Comparison of ENCODE assay signal across 8 cellular contexts in the genomic region with DNA sequence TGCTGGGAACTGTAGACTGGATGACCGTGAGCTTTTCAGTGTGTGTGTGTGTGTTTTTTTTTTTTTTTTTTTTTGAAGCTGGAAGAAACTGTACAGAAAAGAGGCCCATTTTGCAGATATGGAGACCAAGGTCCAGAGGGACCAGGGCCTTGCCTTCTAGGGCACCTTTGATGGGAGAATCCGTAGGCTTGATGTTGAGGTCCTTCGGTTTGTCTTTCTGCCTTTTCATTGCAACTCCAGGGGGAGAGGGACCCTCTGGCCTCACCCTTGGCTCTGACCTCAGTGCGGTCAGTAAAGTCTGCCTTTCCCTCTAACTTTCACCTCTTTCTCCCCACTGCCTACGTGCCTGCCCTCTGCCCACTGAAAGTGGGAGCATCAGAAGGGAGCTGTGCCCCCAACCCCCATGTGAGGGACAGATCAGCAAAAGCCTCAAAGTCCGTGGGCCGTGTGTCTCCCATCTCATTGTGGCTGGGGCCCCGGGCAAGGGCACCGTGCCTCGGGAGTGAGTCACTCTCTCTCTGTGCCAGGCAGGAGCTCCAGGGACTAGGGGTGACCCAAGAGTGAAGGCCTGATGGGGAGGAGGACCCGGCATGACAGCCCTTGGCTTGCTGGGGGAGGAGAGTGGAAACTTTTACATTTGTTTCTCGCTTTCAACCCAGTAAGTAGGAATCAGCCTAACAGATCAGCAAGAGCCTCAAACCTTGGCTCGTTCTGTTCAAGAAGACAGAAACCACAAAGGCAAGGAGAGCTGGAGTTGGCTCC.
A peak's percentile ranks its signal among the peaks of the same experiment; 100 is the strongest.
DNase-seq lines count a peak whose midpoint lies in the region; ATAC-seq and TF ChIP-seq lines count a peak whose summit lies in the region.

No MANE protein-coding gene starts in this region.

- H3K9me3 Mint-ChIP-seq in T-helper 2 cell treated with Interferon-gamma antibody and Interleukin-4, amounts not matched to agents 5 μg/mL and 100 μg/mL, for 36 hours: no peaks in the 10 kb centered on the region

- no peak overlapping the region for H3K4me3 ChIP-seq in fibroblast of lung (replicated peaks in 1 of 4; ENCODE audit: control extremely low read depth in 1 of 4, insufficient read depth in 1 of 4, low read depth in 3 of 4, low read length in 4 of 4)
- no peak overlapping the region for H3K4me3 ChIP-seq in smooth muscle cell
- no peak overlapping the region for H3K4me3 ChIP-seq in dorsolateral prefrontal cortex

- peaks cover 9% of the 10 kb centered on the region for H3K4me1 Mint-ChIP-seq in T-helper 2 cell treated with Interferon-gamma antibody and Interleukin-4, amounts not matched to agents 5 μg/mL and 100 μg/mL, for 36 hours (ENCODE audit: low read depth)

- H3K27ac ChIP-seq in fibroblast of lung (ENCODE audit: insufficient read depth, low read length): no peak overlapping the region
- H3K27ac ChIP-seq in smooth muscle cell (ENCODE audit: low read depth): peak overlapping the region; percentile 84
- H3K27ac ChIP-seq in dorsolateral prefrontal cortex: no peak overlapping the region

- no peaks in the 10 kb centered on the region for H3K27me3 Mint-ChIP-seq in T-helper 2 cell treated with Interferon-gamma antibody and Interleukin-4, amounts not matched to agents 5 μg/mL and 100 μg/mL, for 36 hours (ENCODE audit: low read depth)

- H3K4me1 ChIP-seq in fibroblast of lung (ENCODE audit: control insufficient read depth, extremely low read depth, insufficient read depth, low read length) (peaks cover 6% of the 10 kb centered on the region), smooth muscle cell (ENCODE audit: low read depth) (peaks cover 8% of the 10 kb centered on the region)

- no peak for ATAC-seq in GM19035 (IDR thresholded peaks at IDR 0.05; ENCODE audit: unreplicated experiment)
- no peak for ATAC-seq in GM19324 (IDR thresholded peaks at IDR 0.05; ENCODE audit: low FRiP score, unreplicated experiment)

- no peaks in the 10 kb centered on the region for H3K9me3 ChIP-seq in fibroblast of lung (ENCODE audit: control insufficient read depth, insufficient read depth, low read depth, low read length)
- H3K9me3 ChIP-seq in smooth muscle cell (replicated peaks; ENCODE audit: low read depth): no peaks in the 10 kb centered on the region

- no peak overlapping the region for H3K4me3 Mint-ChIP-seq in T-helper 2 cell treated with Interferon-gamma antibody and Interleukin-4, amounts not matched to agents 5 μg/mL and 100 μg/mL, for 36 hours

- TF ChIP-seq CTCF in fibroblast of lung (conservative IDR thresholded peaks at IDR 0.05 in 1 of 2, IDR thresholded peaks at IDR 0.05 in 1 of 2; ENCODE audit: low read depth in 1 of 2, low read length in 2 of 2): no peak
- no peak for TF ChIP-seq CTCF in smooth muscle cell (IDR thresholded peaks at IDR 0.05; ENCODE audit: borderline replicate concordance, insufficient read depth, poor library complexity, severe bottlenecking)
- TF ChIP-seq CTCF in dorsolateral prefrontal cortex (IDR thresholded peaks at IDR 0.05 in 54 of 56, conservative IDR thresholded peaks at IDR 0.05 in 2 of 56; ENCODE audit: low read depth in 1 of 56, partially characterized antibody in 56 of 56): no peak

- peaks cover 6% of the 10 kb centered on the region for H3F3A ChIP-seq in smooth muscle cell (ENCODE audit: low read depth)

- H3K27me3 ChIP-seq in fibroblast of lung (ENCODE audit: control insufficient read depth, insufficient read depth, low read length) (no peaks in the 10 kb centered on the region), smooth muscle cell (ENCODE audit: low read depth) (no peaks in the 10 kb centered on the region), dorsolateral prefrontal cortex (no peaks in the 10 kb centered on the region)

- no peaks in the 10 kb centered on the region for H4K20me1 ChIP-seq in fibroblast of lung (ENCODE audit: control insufficient read depth, extremely low read depth, insufficient read depth, low read length)
- peaks cover 98% of the 10 kb centered on the region for H4K20me1 ChIP-seq in smooth muscle cell (ENCODE audit: low read depth)

- intact Hi-C loops in dorsolateral prefrontal cortex (cut with DNase I): no loop called here

- WGBS in smooth muscle cell (ENCODE audit: low lambda C conversion rate): 29% methylated on average over 13 of the region's 13 CpGs

- H3K9ac ChIP-seq in fibroblast of lung (ENCODE audit: insufficient read depth, low read length) (no peak overlapping the region), smooth muscle cell (ENCODE audit: low read depth) (peak overlapping the region; percentile 39)

- no peaks in the 10 kb centered on the region for H3K79me2 ChIP-seq in fibroblast of lung (ENCODE audit: control insufficient read depth, insufficient read depth, low read length)
- peaks cover 71% of the 10 kb centered on the region for H3K79me2 ChIP-seq in smooth muscle cell (ENCODE audit: low read depth)

- DNase-seq in EH (ENCODE audit: low read depth): peak; percentile 88
- DNase-seq in T-helper 2 cell treated with Interferon-gamma antibody and Interleukin-4, amounts not matched to agents 5 μg/mL and 100 μg/mL, for 36 hours (ENCODE audit: low spot score): peak; percentile 84
- DNase-seq in fibroblast of lung (ENCODE audit: low read depth in 2 of 2): peak; percentile 61 to 73
- peak; percentile 36 for DNase-seq in smooth muscle cell (lab: John Stamatoyannopoulos, UW; ENCODE audit: unreplicated experiment)
- no peak for DNase-seq in effector CD8-positive, alpha-beta T cell (lab: John Stamatoyannopoulos, UW)
- no peak for DNase-seq in dorsolateral prefrontal cortex

- no peaks in the 10 kb centered on the region for H3K36me3 Mint-ChIP-seq in T-helper 2 cell treated with Interferon-gamma antibody and Interleukin-4, amounts not matched to agents 5 μg/mL and 100 μg/mL, for 36 hours (ENCODE audit: low read depth)

- H2AFZ ChIP-seq in fibroblast of lung (ENCODE audit: low read length) (no peak overlapping the region), smooth muscle cell (ENCODE audit: low read depth) (no peak overlapping the region)

- H3K4me2 ChIP-seq in fibroblast of lung (ENCODE audit: extremely low read depth, insufficient read depth, low read length) (peak overlapping the region; percentile 56), smooth muscle cell (peak overlapping the region; percentile 68)

- no peaks in the 10 kb centered on the region for H3K36me3 ChIP-seq in fibroblast of lung (ENCODE audit: control insufficient read depth, insufficient read depth, low read length)
- H3K36me3 ChIP-seq in smooth muscle cell (ENCODE audit: low read depth): no peaks in the 10 kb centered on the region

- H3K27ac Mint-ChIP-seq in T-helper 2 cell treated with Interferon-gamma antibody and Interleukin-4, amounts not matched to agents 5 μg/mL and 100 μg/mL, for 36 hours: peak overlapping the region; percentile 36

Comparison
In these comparisons a context has a peak if more than half of its experiments do, and no peak if none do; other contexts are left out.
1. DNase-seq: peak in EH (single experiment), T-helper 2 cell treated with Interferon-gamma antibody and Interleukin-4, amounts not matched to agents 5 μg/mL and 100 μg/mL, for 36 hours (single experiment), fibroblast of lung (2 of 2) and smooth muscle cell (single experiment); none in effector CD8-positive, alpha-beta T cell (single experiment) and dorsolateral prefrontal cortex (0 of 10).